ENCODE assay signal across 31 cellular contexts in genomic region chr2:167972746-167973145, GRCh38.
"Had no signal": no experiment of that assay in that cellular context is flagged by ENCODE, and none has a peak within 500 bp of the region (broad histone marks: within the 10 kb centered on the region; RNA-seq: fewer than 3 reads in every experiment).

No MANE protein-coding gene starts in this region.

- H3K4me3 Mint-ChIP-seq: activated CD4-positive, alpha-beta memory T cell treated with anti-CD3 and anti-CD28 coated beads, Interleukin-2, amount 10 ng/mL, durations not matched to agents 7 days and 5 days; activated CD4-positive, alpha-beta T cell treated with anti-CD3 and anti-CD28 coated beads, Interleukin-2, amount 10 ng/mL, durations not matched to agents 7 days and 5 days; activated naive CD8-positive, alpha-beta T cell; activated T-cell treated with anti-CD3 and anti-CD28 coated beads, Interleukin-2, amount 50 U/mL, for 4 hours; activated T-helper 17 cell treated with anti-CD3 and anti-CD28 coated beads, Interleukin-2, amount 50 U/mL, for 72 hours; central memory CD8-positive, alpha-beta T cell; dendritic cell treated with granulocyte-macrophage colony-stimulating factor and Interleukin-4, amounts not matched to agents 40 ng/mL and 50 ng/mL, for 4 days; WTC11 had no signal

- ATAC-seq: activated T-cell treated with anti-CD3 and anti-CD28 coated beads, Interleukin-2, amount 50 U/mL, for 4 hours; activated T-helper 17 cell treated with anti-CD3 and anti-CD28 coated beads, Interleukin-2, amount 50 U/mL, for 72 hours; gastroesophageal sphincter; WTC11 had no signal

- H3K27me3 ChIP-seq: brain microvascular endothelial cell, dorsolateral prefrontal cortex, esophagus squamous epithelium, gastroesophageal sphincter had no signal

- H3K9me3 ChIP-seq: gastroesophageal sphincter had no signal

- H3K36me3 ChIP-seq: brain microvascular endothelial cell, esophagus squamous epithelium, gastroesophageal sphincter had no signal

- FAIRE-seq: astrocyte, bronchial epithelial cell, endothelial cell of umbilical vein had no signal

- DNase-seq: activated CD4-positive, alpha-beta memory T cell treated with anti-CD3 and anti-CD28 coated beads, Interleukin-2, amount 10 ng/mL, durations not matched to agents 7 days and 5 days; activated CD4-positive, alpha-beta T cell treated with anti-CD3 and anti-CD28 coated beads for 1 hour; activated CD4-positive, alpha-beta T cell treated with anti-CD3 and anti-CD28 coated beads for 4 hours; activated CD4-positive, alpha-beta T cell treated with anti-CD3 and anti-CD28 coated beads, Interleukin-2, amount 10 ng/mL, durations not matched to agents 7 days and 5 days; activated CD4-positive, alpha-beta T cell treated with anti-CD3 and anti-CD28 coated beads, Interleukin-2, amount 50 U/mL, for 4 hours; activated CD8-positive, alpha-beta memory T cell treated with anti-CD3 and anti-CD28 coated beads for 24 hours; activated effector memory CD4-positive, alpha-beta T cell treated with Interleukin-2 at 50 U/mL for 16 hours; activated gamma-delta T cell treated with Interleukin-2 at 50 U/mL for 16 hours; activated naive CD4-positive, alpha-beta T cell treated with anti-CD3 and anti-CD28 coated beads, Interleukin-2, amount 50 U/mL, for 16 hours; activated naive CD4-positive, alpha-beta T cell treated with Interleukin-2 at 50 U/mL for 16 hours; activated T-cell treated with anti-CD3 and anti-CD28 coated beads, Interleukin-2, amount 50 U/mL, for 4 hours; amniotic stem cell; anterior cingulate cortex; brain microvascular endothelial cell; dorsolateral prefrontal cortex; effector memory CD4-positive, alpha-beta T cell; esophagus squamous epithelium; foreskin melanocyte; head of caudate nucleus; T-helper 2 cell had no signal

- H3K27ac Mint-ChIP-seq: activated CD4-positive, alpha-beta memory T cell treated with anti-CD3 and anti-CD28 coated beads, Interleukin-2, amount 10 ng/mL, durations not matched to agents 7 days and 5 days; activated CD4-positive, alpha-beta T cell treated with anti-CD3 and anti-CD28 coated beads, Interleukin-2, amount 10 ng/mL, durations not matched to agents 7 days and 5 days; activated naive CD8-positive, alpha-beta T cell; activated T-helper 17 cell treated with anti-CD3 and anti-CD28 coated beads, Interleukin-2, amount 50 U/mL, for 72 hours; dendritic cell treated with granulocyte-macrophage colony-stimulating factor and Interleukin-4, amounts not matched to agents 40 ng/mL and 50 ng/mL, for 4 days; WTC11 had no signal

- H3K4me3 ChIP-seq: coronary artery, dorsolateral prefrontal cortex, esophagus squamous epithelium, gastroesophageal sphincter had no signal

- H3K27me3 Mint-ChIP-seq: activated CD4-positive, alpha-beta memory T cell treated with anti-CD3 and anti-CD28 coated beads, Interleukin-2, amount 10 ng/mL, durations not matched to agents 7 days and 5 days; activated CD4-positive, alpha-beta T cell treated with anti-CD3 and anti-CD28 coated beads, Interleukin-2, amount 10 ng/mL, durations not matched to agents 7 days and 5 days; activated naive CD8-positive, alpha-beta T cell; activated T-helper 17 cell treated with anti-CD3 and anti-CD28 coated beads, Interleukin-2, amount 50 U/mL, for 72 hours; central memory CD8-positive, alpha-beta T cell; dendritic cell treated with granulocyte-macrophage colony-stimulating factor and Interleukin-4, amounts not matched to agents 40 ng/mL and 50 ng/mL, for 4 days had no signal

- H3K4me1 Mint-ChIP-seq: activated T-helper 17 cell treated with anti-CD3 and anti-CD28 coated beads, Interleukin-2, amount 50 U/mL, for 72 hours; WTC11 had no signal

- H3K27ac ChIP-seq: brain microvascular endothelial cell, coronary artery, dorsolateral prefrontal cortex, epithelial cell of prostate, esophagus squamous epithelium, gastroesophageal sphincter had no signal

- H3K9me3 Mint-ChIP-seq: activated T-helper 17 cell treated with anti-CD3 and anti-CD28 coated beads, Interleukin-2, amount 50 U/mL, for 72 hours; central memory CD8-positive, alpha-beta T cell had no signal
